22 cellular contexts compared by ENCODE assay signal in genomic region chr5:10661401-10661800, GRCh38.
A peak's percentile ranks its signal among the peaks of the same experiment; 100 is the strongest.
DNase-seq lines count a peak whose midpoint lies in the region; ATAC-seq and TF ChIP-seq lines count a peak whose summit lies in the region.
"Had no signal": no experiment of that assay in that cellular context is flagged by ENCODE, and none has a peak within 500 bp of the region (broad histone marks: within the 10 kb centered on the region; RNA-seq: fewer than 3 reads in every experiment).

No MANE protein-coding gene starts in this region.

- H3K9me3 Mint-ChIP-seq in activated T-cell treated with anti-CD3 and anti-CD28 coated beads, Interleukin-2, amount 50 U/mL, for 24 hours: no peaks in the 10 kb centered on the region
- peaks cover 4% of the 10 kb centered on the region for H3K9me3 Mint-ChIP-seq in activated B cell treated with CpG ODN at 0.5 μM for 24 hours
- H3K9me3 Mint-ChIP-seq: CD4-positive, alpha-beta T cell; CD8-positive, alpha-beta memory T cell had no signal

- POLR2A ChIA-PET in activated B cell treated with CpG ODN at 0.5 μM for 24 hours (lab: Charles Lee): no interaction called here

- ATAC-seq in activated B cell treated with CpG ODN at 0.5 μM for 24 hours (ENCODE audit: low read depth): no peak
- ATAC-seq in GM21360 (IDR thresholded peaks at IDR 0.05; ENCODE audit: unreplicated experiment): no peak
- no peak for ATAC-seq in GM18870 (IDR thresholded peaks at IDR 0.05; ENCODE audit: unreplicated experiment)
- ATAC-seq: GM12878 had no signal

- CTCF ChIA-PET in activated B cell treated with CpG ODN at 0.5 μM for 24 hours (lab: Charles Lee): no interaction called here

- H3K27me3 Mint-ChIP-seq in activated T-cell treated with anti-CD3 and anti-CD28 coated beads, Interleukin-2, amount 50 U/mL, for 24 hours: no peaks in the 10 kb centered on the region
- no peaks in the 10 kb centered on the region for H3K27me3 Mint-ChIP-seq in activated B cell treated with CpG ODN at 0.5 μM for 24 hours
- H3K27me3 Mint-ChIP-seq: CD4-positive, alpha-beta T cell had no signal

- no peak overlapping the region for H3K27ac Mint-ChIP-seq in activated T-cell treated with anti-CD3 and anti-CD28 coated beads, Interleukin-2, amount 50 U/mL, for 24 hours
- no peak overlapping the region for H3K27ac Mint-ChIP-seq in activated B cell treated with CpG ODN at 0.5 μM for 24 hours
- H3K27ac Mint-ChIP-seq: CD4-positive, alpha-beta T cell; CD8-positive, alpha-beta memory T cell had no signal

- H3K36me3 Mint-ChIP-seq in activated T-cell treated with anti-CD3 and anti-CD28 coated beads, Interleukin-2, amount 50 U/mL, for 24 hours (ENCODE audit: low read depth): no peaks in the 10 kb centered on the region
- H3K36me3 Mint-ChIP-seq in activated B cell treated with CpG ODN at 0.5 μM for 24 hours (ENCODE audit: low read depth): peaks cover 11% of the 10 kb centered on the region
- H3K36me3 Mint-ChIP-seq: CD14-positive monocyte; CD8-positive, alpha-beta memory T cell had no signal

- TF ChIP-seq CTCF in activated B cell treated with CpG ODN at 0.5 μM for 24 hours (IDR thresholded peaks at IDR 0.05): no peak

- H3K4me3 Mint-ChIP-seq in activated T-cell treated with anti-CD3 and anti-CD28 coated beads, Interleukin-2, amount 50 U/mL, for 24 hours: no peak overlapping the region
- no peak overlapping the region for H3K4me3 Mint-ChIP-seq in activated B cell treated with CpG ODN at 0.5 μM for 24 hours
- H3K4me3 Mint-ChIP-seq: CD14-positive monocyte; CD4-positive, alpha-beta T cell; CD8-positive, alpha-beta memory T cell had no signal

- intact Hi-C loops in activated B cell treated with CpG ODN at 0.5 μM for 24 hours (cut with micrococcal nuclease): no loop called here

- peak; percentile 6 for DNase-seq in activated T-cell treated with anti-CD3 and anti-CD28 coated beads, Interleukin-2, amount 50 U/mL, for 24 hours
- no peak for DNase-seq in activated T-cell treated with anti-CD3 and anti-CD28 coated beads, Interleukin-2, amount 50 U/mL, for 48 hours
- DNase-seq in activated B cell treated with CpG ODN at 0.5 μM for 24 hours: peak; percentile 7
- peak; percentile 53 for DNase-seq in mesenteric fat pad (ENCODE audit: low spot score)
- DNase-seq in cerebellar nuclear complex (lab: John Stamatoyannopoulos, UW): no peak
- DNase-seq: 8988T; ACHN; AML-193; BE2C; CD4-positive, alpha-beta T cell; CD8-positive, alpha-beta memory T cell; DMS 273 treated with DMSO at 0.1 percent for 48 hours; DMS79; EL; GDM1; GOT3; H7; HCEC 1CT had no signal

- no peaks in the 10 kb centered on the region for H3K4me1 Mint-ChIP-seq in activated T-cell treated with anti-CD3 and anti-CD28 coated beads, Interleukin-2, amount 50 U/mL, for 24 hours (ENCODE audit: low read depth)
- H3K4me1 Mint-ChIP-seq in activated B cell treated with CpG ODN at 0.5 μM for 24 hours: peaks cover 4% of the 10 kb centered on the region
- H3K4me1 Mint-ChIP-seq: CD8-positive, alpha-beta memory T cell had no signal

Comparison
In these comparisons a context has a peak if more than half of its experiments do, and no peak if none do; other contexts are left out.
1. DNase-seq: peak in activated T-cell treated with anti-CD3 and anti-CD28 coated beads, Interleukin-2, amount 50 U/mL, for 24 hours (single experiment), activated B cell treated with CpG ODN at 0.5 μM for 24 hours (single experiment) and mesenteric fat pad (single experiment); none in activated T-cell treated with anti-CD3 and anti-CD28 coated beads, Interleukin-2, amount 50 U/mL, for 48 hours (0 of 2) and cerebellar nuclear complex (0 of 2).